ENCODE assay signal across 30 cellular contexts in the genomic region with DNA sequence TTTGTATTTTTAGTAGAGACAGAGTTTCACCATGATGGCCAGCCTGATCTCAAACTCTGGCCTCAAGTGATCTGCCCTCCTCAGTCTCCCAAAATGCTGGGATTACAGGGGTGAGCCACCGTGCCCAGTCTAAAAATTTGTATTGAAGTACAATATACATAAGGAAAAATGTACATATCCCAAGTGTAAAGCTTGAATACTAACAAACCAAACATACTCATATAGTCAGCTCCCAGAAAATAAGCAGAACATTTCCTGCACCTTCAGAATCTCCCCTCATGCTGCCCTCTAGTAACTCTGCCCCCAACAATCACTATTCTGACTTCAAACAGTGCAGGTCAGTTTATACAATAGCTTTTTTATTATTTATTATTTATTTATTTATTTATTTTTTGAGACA. TPM values are rescaled to one million over a fixed set of nuclear protein-coding genes. Genes with fewer than 3 reads are reported as not detected.
DNase-seq lines count a peak whose midpoint lies in the region; ATAC-seq, FAIRE-seq and TF ChIP-seq lines count a peak whose summit lies in the region.
"Had no signal": no experiment of that assay in that cellular context is flagged by ENCODE, and none has a peak within 500 bp of the region (broad histone marks: within the 10 kb centered on the region; RNA-seq: fewer than 3 reads in every experiment).

No MANE protein-coding gene starts in this region.

- H3K4me3 Mint-ChIP-seq in activated CD8-positive, alpha-beta T cell treated with anti-CD3 and anti-CD28 coated beads for 36 hours = peak overlapping the region; percentile 16
- no peak overlapping the region for H3K4me3 Mint-ChIP-seq in activated CD8-positive, alpha-beta T cell treated with anti-CD3 and anti-CD28 coated beads, Interleukin-2, amount 10 ng/mL, durations not matched to agents 7 days and 5 days
- peak overlapping the region; percentile 17 for H3K4me3 Mint-ChIP-seq in stimulated activated naive CD8-positive, alpha-beta T cell treated with anti-CD3 and anti-CD28 coated beads, Interleukin-15, Interleukin-2, amounts not matched to agents 100 ng/mL and 50 ng/mL, for 24 hours
- H3K4me3 Mint-ChIP-seq in stimulated activated naive CD8-positive, alpha-beta T cell treated with anti-CD3 and anti-CD28 coated beads, Interleukin-15, amount 100 ng/mL, for 72 hours = peak overlapping the region in 1 of 2 donors; percentile 9
- peak overlapping the region; percentile 27 for H3K4me3 Mint-ChIP-seq in neural crest cell

- TF ChIP-seq CTCF in activated CD8-positive, alpha-beta T cell treated with anti-CD3 and anti-CD28 coated beads for 36 hours (IDR thresholded peaks at IDR 0.05) = no peak
- TF ChIP-seq CTCF in neural crest cell (conservative IDR thresholded peaks at IDR 0.05) (no peak), HepG2 (CRISPR knock-in tag; IDR thresholded peaks at IDR 0.05) (no peak)

- H3K27ac Mint-ChIP-seq in activated CD8-positive, alpha-beta T cell treated with anti-CD3 and anti-CD28 coated beads for 36 hours = no peak overlapping the region
- no peak overlapping the region for H3K27ac Mint-ChIP-seq in activated CD8-positive, alpha-beta T cell treated with anti-CD3 and anti-CD28 coated beads, Interleukin-2, amount 10 ng/mL, durations not matched to agents 7 days and 5 days
- no peak overlapping the region for H3K27ac Mint-ChIP-seq in stimulated activated naive CD8-positive, alpha-beta T cell treated with anti-CD3 and anti-CD28 coated beads, Interleukin-15, Interleukin-2, amounts not matched to agents 100 ng/mL and 50 ng/mL, for 24 hours
- H3K27ac Mint-ChIP-seq in stimulated activated naive CD8-positive, alpha-beta T cell treated with anti-CD3 and anti-CD28 coated beads, Interleukin-15, amount 100 ng/mL, for 72 hours = no peak overlapping the region
- no peak overlapping the region for H3K27ac Mint-ChIP-seq in neural crest cell (ENCODE audit: unreplicated experiment)
- H3K27ac Mint-ChIP-seq: activated naive CD8-positive, alpha-beta T cell treated with anti-CD3 and anti-CD28 coated beads, Interleukin-2, amount 10 ng/mL, durations not matched to agents 7 days and 5 days had no signal

- peaks cover 23% of the 10 kb centered on the region for H3K36me3 Mint-ChIP-seq in activated CD8-positive, alpha-beta T cell treated with anti-CD3 and anti-CD28 coated beads for 36 hours (ENCODE audit: low read depth)
- peaks cover 16% of the 10 kb centered on the region for H3K36me3 Mint-ChIP-seq in activated CD8-positive, alpha-beta T cell treated with anti-CD3 and anti-CD28 coated beads, Interleukin-2, amount 10 ng/mL, durations not matched to agents 7 days and 5 days (ENCODE audit: low read depth)
- peaks cover 24% of the 10 kb centered on the region for H3K36me3 Mint-ChIP-seq in stimulated activated naive CD8-positive, alpha-beta T cell treated with anti-CD3 and anti-CD28 coated beads, Interleukin-15, Interleukin-2, amounts not matched to agents 100 ng/mL and 50 ng/mL, for 24 hours (ENCODE audit: low read depth)
- H3K36me3 Mint-ChIP-seq in neural crest cell (ENCODE audit: low read depth) = peaks cover 8% of the 10 kb centered on the region

- H3K4me3 ChIP-seq in HepG2 (replicated peaks in 1 of 3; ENCODE audit: insufficient read depth in 1 of 3, low read depth in 2 of 3, low read length in 3 of 3) = no peak overlapping the region

- CTCF ChIA-PET in activated CD8-positive, alpha-beta T cell treated with anti-CD3 and anti-CD28 coated beads for 36 hours (lab: Charles Lee) = interaction anchor here (1.3 to 5.5 kb wide), 4 partner anchors 8 to 72 kb away, joined by 3 to 65 read pairs (median 14); partner anchors contain the start of gene AQP7
- CTCF ChIA-PET in activated CD8-positive, alpha-beta T cell treated with anti-CD3 and anti-CD28 coated beads, Interleukin-2, amount 10 ng/mL, durations not matched to agents 7 days and 5 days (lab: Charles Lee) = interaction anchor here (0.6 to 5.8 kb wide), 6 partner anchors 8 to 101 kb away, joined by 3 to 48 read pairs (median 17); partner anchors contain the start of gene AQP3
- CTCF ChIA-PET in HepG2 (lab: Yijun Ruan, JAX; ENCODE audit: low intra/inter-chr PET ratio, low total read pairs) = no interaction called here

- H3K27ac ChIP-seq in HepG2 (ENCODE audit: extremely low read length, insufficient read depth, low read length) = no peak overlapping the region
- H3K27ac ChIP-seq: cardiac muscle cell, colonic mucosa, epithelial cell of prostate, prostate gland had no signal

- H3K9ac ChIP-seq in HepG2 (ENCODE audit: insufficient read depth, low read depth, low read length) = no peak overlapping the region

- POLR2A ChIA-PET in activated CD8-positive, alpha-beta T cell treated with anti-CD3 and anti-CD28 coated beads for 36 hours (lab: Charles Lee) = interaction anchor here (5.2 kb wide), 1 partner anchor 14 kb away, joined by 52 read pairs; no protein-coding TSS in a partner anchor
- POLR2A ChIA-PET in activated CD8-positive, alpha-beta T cell treated with anti-CD3 and anti-CD28 coated beads, Interleukin-2, amount 10 ng/mL, durations not matched to agents 7 days and 5 days (lab: Charles Lee) = interaction anchor here (2.7 kb wide), 1 partner anchor 60 kb away, joined by 13 read pairs; no protein-coding TSS in a partner anchor
- POLR2A ChIA-PET in HepG2 (lab: Yijun Ruan, JAX) = no interaction called here

- no peak for ATAC-seq in activated CD8-positive, alpha-beta T cell treated with anti-CD3 and anti-CD28 coated beads for 36 hours
- no peak for ATAC-seq in activated CD8-positive, alpha-beta T cell treated with anti-CD3 and anti-CD28 coated beads, Interleukin-2, amount 10 ng/mL, durations not matched to agents 7 days and 5 days
- no peak for ATAC-seq in stimulated activated naive CD8-positive, alpha-beta T cell treated with anti-CD3 and anti-CD28 coated beads, Interleukin-15, amount 100 ng/mL, for 72 hours
- ATAC-seq in esophagus mucosa (no peak), HepG2 (no peak)
- ATAC-seq: left colon had no signal

- DNase-seq in activated CD8-positive, alpha-beta T cell treated with anti-CD3 and anti-CD28 coated beads for 36 hours = no peak
- no peak for DNase-seq in activated CD8-positive, alpha-beta T cell treated with anti-CD3 and anti-CD28 coated beads, Interleukin-2, amount 10 ng/mL, durations not matched to agents 7 days and 5 days
- no peak for DNase-seq in stimulated activated naive CD8-positive, alpha-beta T cell treated with anti-CD3 and anti-CD28 coated beads, Interleukin-15, amount 100 ng/mL, for 72 hours
- DNase-seq in neural crest cell (ENCODE audit: low read depth, low spot score) (no peak), AG20443 (ENCODE audit: low spot score) (no peak), HepG2 (ENCODE audit: low spot score) (no peak)
- DNase-seq: 8988T; activated CD4-positive, alpha-beta T cell treated with anti-CD3 and anti-CD28 coated beads for 4 hours; activated naive CD8-positive, alpha-beta T cell treated with anti-CD3 and anti-CD28 coated beads, Interleukin-2, amount 10 ng/mL, durations not matched to agents 7 days and 5 days; colonic mucosa; effector memory CD4-positive, alpha-beta T cell; left colon; NCI-H1048; NCI-H1694; NCI-H446; NCI-H82; SIG-M5; stimulated activated CD4-positive, alpha-beta T cell treated with anti-CD3 and anti-CD28 coated beads, Interleukin-4, amount 100 ng/mL, for 24 hours; T1000; trophoblast cell had no signal

- H3K9me3 ChIP-seq in HepG2 (ENCODE audit: low read length) = no peaks in the 10 kb centered on the region
- H3K9me3 ChIP-seq: colonic mucosa, prostate gland, sigmoid colon had no signal

- H3K4me1 Mint-ChIP-seq in activated CD8-positive, alpha-beta T cell treated with anti-CD3 and anti-CD28 coated beads for 36 hours (ENCODE audit: low read depth) = peaks cover 21% of the 10 kb centered on the region
- peaks cover 28% of the 10 kb centered on the region for H3K4me1 Mint-ChIP-seq in activated CD8-positive, alpha-beta T cell treated with anti-CD3 and anti-CD28 coated beads, Interleukin-2, amount 10 ng/mL, durations not matched to agents 7 days and 5 days (ENCODE audit: low read depth)
- H3K4me1 Mint-ChIP-seq in stimulated activated naive CD8-positive, alpha-beta T cell treated with anti-CD3 and anti-CD28 coated beads, Interleukin-15, Interleukin-2, amounts not matched to agents 100 ng/mL and 50 ng/mL, for 24 hours (ENCODE audit: low read depth) = peaks cover 24% of the 10 kb centered on the region
- peaks cover 24% of the 10 kb centered on the region for H3K4me1 Mint-ChIP-seq in stimulated activated naive CD8-positive, alpha-beta T cell treated with anti-CD3 and anti-CD28 coated beads, Interleukin-15, amount 100 ng/mL, for 72 hours
- peaks cover 28% of the 10 kb centered on the region for H3K4me1 Mint-ChIP-seq in neural crest cell

- no peak for TF ChIP-seq EP300 in HepG2 (IDR thresholded peaks at IDR 0.05; ENCODE audit: low read depth in 2 of 2, low read length in 2 of 2)
- TF ChIP-seq EP300 in HepG2 (CRISPR knock-in tag; IDR thresholded peaks at IDR 0.05; ENCODE audit: borderline replicate concordance) = no peak

- in situ Hi-C loops in HepG2 (cut with HindIII; ENCODE audit: extremely low pct_ligation_motif_present, low pct_unique_long_range_greater_than_20kb) = no loop called here

- H3K9me3 Mint-ChIP-seq in activated CD8-positive, alpha-beta T cell treated with anti-CD3 and anti-CD28 coated beads for 36 hours = no peaks in the 10 kb centered on the region
- no peaks in the 10 kb centered on the region for H3K9me3 Mint-ChIP-seq in activated CD8-positive, alpha-beta T cell treated with anti-CD3 and anti-CD28 coated beads, Interleukin-2, amount 10 ng/mL, durations not matched to agents 7 days and 5 days (ENCODE audit: insufficient read depth)
- H3K9me3 Mint-ChIP-seq in stimulated activated naive CD8-positive, alpha-beta T cell treated with anti-CD3 and anti-CD28 coated beads, Interleukin-15, Interleukin-2, amounts not matched to agents 100 ng/mL and 50 ng/mL, for 24 hours = no peaks in the 10 kb centered on the region
- no peaks in the 10 kb centered on the region for H3K9me3 Mint-ChIP-seq in stimulated activated naive CD8-positive, alpha-beta T cell treated with anti-CD3 and anti-CD28 coated beads, Interleukin-15, amount 100 ng/mL, for 72 hours
- no peaks in the 10 kb centered on the region for H3K9me3 Mint-ChIP-seq in neural crest cell
- H3K9me3 Mint-ChIP-seq: activated naive CD8-positive, alpha-beta T cell treated with anti-CD3 and anti-CD28 coated beads, Interleukin-2, amount 10 ng/mL, durations not matched to agents 7 days and 5 days had no signal

- H3K79me2 ChIP-seq in HepG2 (ENCODE audit: insufficient read depth, low read length) = peaks cover 18% of the 10 kb centered on the region

- no peak for TF ChIP-seq RAD21 in HepG2 (CRISPR knock-in tag; IDR thresholded peaks at IDR 0.05)

- no peak overlapping the region for H3K4me2 ChIP-seq in HepG2 (ENCODE audit: low read depth, low read length)

- H3K4me1 ChIP-seq in HepG2 (ENCODE audit: insufficient read depth, low read length) = peaks cover 17% of the 10 kb centered on the region
- H3K4me1 ChIP-seq: colonic mucosa had no signal

- H2AFZ ChIP-seq in HepG2 (ENCODE audit: low read length) = no peak overlapping the region

- no peaks in the 10 kb centered on the region; a peak in 1 of 5 replicates for H3K27me3 ChIP-seq in HepG2 (ENCODE audit: control insufficient read depth in 1 of 2, insufficient read depth in 2 of 2, low read length in 2 of 2)
- H3K27me3 ChIP-seq: cardiac muscle cell, colonic mucosa, sigmoid colon had no signal

- WGBS in HepG2 (ENCODE audit: low lambda C conversion rate) = 93% methylated on average over 1 of the region's 1 CpG

- no peak for FAIRE-seq in HepG2 (lab: Jason Lieb, UNC)
- FAIRE-seq: D721Med, RCC 7860 had no signal

- BruUV-seq in HepG2 (replicated peaks; lab: Mats Ljungman, UMichigan) = no TSS peak

- intact Hi-C loops in activated CD8-positive, alpha-beta T cell treated with anti-CD3 and anti-CD28 coated beads for 36 hours (cut with micrococcal nuclease) = no loop called here
- intact Hi-C loops in HepG2 (cut with micrococcal nuclease; ENCODE audit: unreplicated experiment) = no loop called here

- H3K27me3 Mint-ChIP-seq in activated CD8-positive, alpha-beta T cell treated with anti-CD3 and anti-CD28 coated beads for 36 hours = no peaks in the 10 kb centered on the region
- H3K27me3 Mint-ChIP-seq in activated CD8-positive, alpha-beta T cell treated with anti-CD3 and anti-CD28 coated beads, Interleukin-2, amount 10 ng/mL, durations not matched to agents 7 days and 5 days (ENCODE audit: low read depth) = no peaks in the 10 kb centered on the region
- no peaks in the 10 kb centered on the region for H3K27me3 Mint-ChIP-seq in stimulated activated naive CD8-positive, alpha-beta T cell treated with anti-CD3 and anti-CD28 coated beads, Interleukin-15, Interleukin-2, amounts not matched to agents 100 ng/mL and 50 ng/mL, for 24 hours
- H3K27me3 Mint-ChIP-seq in stimulated activated naive CD8-positive, alpha-beta T cell treated with anti-CD3 and anti-CD28 coated beads, Interleukin-15, amount 100 ng/mL, for 72 hours = no peaks in the 10 kb centered on the region
- no peaks in the 10 kb centered on the region for H3K27me3 Mint-ChIP-seq in neural crest cell (ENCODE audit: low read depth)
- H3K27me3 Mint-ChIP-seq: activated naive CD8-positive, alpha-beta T cell treated with anti-CD3 and anti-CD28 coated beads, Interleukin-2, amount 10 ng/mL, durations not matched to agents 7 days and 5 days had no signal

- no peak for TF ChIP-seq POLR2A in HepG2 (IDR thresholded peaks at IDR 0.05; ENCODE audit: insufficient read depth in 1 of 2, low read depth in 2 of 2, low read length in 2 of 2)

- H4K20me1 ChIP-seq in HepG2 (ENCODE audit: insufficient read depth, low read length) = no peaks in the 10 kb centered on the region

- H3K36me3 ChIP-seq in HepG2 (replicated peaks in 1 of 2; ENCODE audit: control insufficient read depth in 1 of 2, insufficient read depth in 2 of 2, low read length in 2 of 2) = peaks cover 4 to 11% of the 10 kb centered on the region in 2 experiments; a peak in 3 of 5 replicates

RNA-seq across cellular contexts. Expression of gene NOL6, which starts 1.6 kb away (rescaled TPM):
- 10 to 100 TPM; 45.5 to 45.9 TPM for total RNA-seq in activated CD8-positive, alpha-beta T cell treated with anti-CD3 and anti-CD28 coated beads for 36 hours
- total RNA-seq in activated CD8-positive, alpha-beta T cell treated with anti-CD3 and anti-CD28 coated beads, Interleukin-2, amount 10 ng/mL, durations not matched to agents 7 days and 5 days = 10 to 100 TPM; 37.1 to 38.8 TPM
- total RNA-seq in neural crest cell (42.9 and 43.1 TPM in 2 replicates), esophagus mucosa (37.9 TPM), HepG2 (2016; rRNA removed; fragmentation: Illumina TruSeq; extraction: Trizol) (28.6 and 30.2 TPM in 2 replicates)
- 2.8 and 3.9 TPM in 2 replicates for total RNA-seq in HepG2 (2016; cell fraction: cytosol; rRNA removed; fragmentation: Illumina TruSeq; extraction: Trizol; ENCODE audit: low read depth)
- 22.1 and 31.4 TPM in 2 replicates for total RNA-seq in HepG2 (2016; cell fraction: insoluble cytoplasmic fraction; rRNA removed; fragmentation: Illumina TruSeq; extraction: Trizol)
- total RNA-seq in HepG2 (2016; cell fraction: membrane; rRNA removed; fragmentation: Illumina TruSeq; extraction: Trizol) = 9.8 and 10.2 TPM in 2 replicates
- total RNA-seq in HepG2 (2016; cell fraction: nucleus; rRNA removed; fragmentation: Illumina TruSeq; extraction: Trizol) = 23.4 and 29.5 TPM in 2 replicates
- 17.0 and 23.0 TPM in 2 replicates for polyA plus RNA-seq in HepG2 (2011; rRNA removed)
- polyA plus RNA-seq in HepG2 (2011; cell fraction: cytosol; rRNA removed) = 9.7 and 9.8 TPM in 2 replicates
- polyA plus RNA-seq in HepG2 (2011; cell fraction: nucleus; rRNA removed) = 48.7 and 50.3 TPM in 2 replicates
- 14.2 and 17.1 TPM in 2 replicates for polyA plus RNA-seq in HepG2 (2012)
- 2.5 and 2.9 TPM in 2 replicates for polyA plus RNA-seq in HepG2 (2016; cell fraction: cytosol; fragmentation: Illumina TruSeq; extraction: Trizol; ENCODE audit: low read depth)
- 22.0 and 27.2 TPM in 2 replicates for polyA plus RNA-seq in HepG2 (2016; cell fraction: insoluble cytoplasmic fraction; fragmentation: Illumina TruSeq; extraction: Trizol; ENCODE audit: low read depth)
- 5.3 and 7.6 TPM in 2 replicates for polyA plus RNA-seq in HepG2 (2016; cell fraction: membrane; fragmentation: Illumina TruSeq; extraction: Trizol; ENCODE audit: low read depth)
- polyA plus RNA-seq in HepG2 (2016; cell fraction: nucleus; fragmentation: Illumina TruSeq; extraction: Trizol; ENCODE audit: insufficient read depth, low read depth) = 49.3 and 51.6 TPM in 2 replicates
- polyA minus RNA-seq in HepG2 (2011; rRNA and poly(A)+ RNA removed; ENCODE audit: low replicate concordance) = 38.5 and 95.8 TPM in 2 replicates
- 10.8 and 11.3 TPM in 2 replicates for polyA minus RNA-seq in HepG2 (2011; cell fraction: cytosol; rRNA and poly(A)+ RNA removed)
- polyA minus RNA-seq in HepG2 (2011; cell fraction: nucleus; rRNA and poly(A)+ RNA removed) = 26.0 and 29.8 TPM in 2 replicates

RNA-seq across cellular contexts. Expression of gene AQP3, which starts 28.0 kb away (rescaled TPM):
- 1 to 10 TPM; 1.2 to 2.6 TPM for total RNA-seq in activated CD8-positive, alpha-beta T cell treated with anti-CD3 and anti-CD28 coated beads for 36 hours
- total RNA-seq in activated CD8-positive, alpha-beta T cell treated with anti-CD3 and anti-CD28 coated beads, Interleukin-2, amount 10 ng/mL, durations not matched to agents 7 days and 5 days = 10 to 100 TPM; 29.9 to 31.4 TPM
- 1.1 TPM in 2 replicates for total RNA-seq in neural crest cell
- 1,467 TPM for total RNA-seq in esophagus mucosa
- total RNA-seq in HepG2 (2016; rRNA removed; fragmentation: Illumina TruSeq; extraction: Trizol) = 0.87 and 1.4 TPM in 2 replicates
- 0.30 and 0.62 TPM in 2 replicates for total RNA-seq in HepG2 (2016; cell fraction: cytosol; rRNA removed; fragmentation: Illumina TruSeq; extraction: Trizol; ENCODE audit: low read depth)
- total RNA-seq in HepG2 (2016; cell fraction: insoluble cytoplasmic fraction; rRNA removed; fragmentation: Illumina TruSeq; extraction: Trizol) = 0.73 and 1.5 TPM in 2 replicates
- 0.65 and 0.99 TPM in 2 replicates for total RNA-seq in HepG2 (2016; cell fraction: membrane; rRNA removed; fragmentation: Illumina TruSeq; extraction: Trizol)
- total RNA-seq in HepG2 (2016; cell fraction: nucleus; rRNA removed; fragmentation: Illumina TruSeq; extraction: Trizol) = 1.2 and 1.3 TPM in 2 replicates
- polyA plus RNA-seq in HepG2 (2011; rRNA removed) = 5.5 and 12.2 TPM in 2 replicates
- polyA plus RNA-seq in HepG2 (2011; cell fraction: cytosol; rRNA removed) = 7.3 and 9.8 TPM in 2 replicates
- polyA plus RNA-seq in HepG2 (2011; cell fraction: nucleus; rRNA removed) = 8.4 and 11.9 TPM in 2 replicates
- polyA plus RNA-seq in HepG2 (2012) = 14.8 and 18.2 TPM in 2 replicates
- 0.33 and 0.46 TPM in 2 replicates for polyA plus RNA-seq in HepG2 (2016; cell fraction: cytosol; fragmentation: Illumina TruSeq; extraction: Trizol; ENCODE audit: low read depth)
- polyA plus RNA-seq in HepG2 (2016; cell fraction: insoluble cytoplasmic fraction; fragmentation: Illumina TruSeq; extraction: Trizol; ENCODE audit: low read depth) = 0.59 and 0.63 TPM in 2 replicates
- polyA plus RNA-seq in HepG2 (2016; cell fraction: membrane; fragmentation: Illumina TruSeq; extraction: Trizol; ENCODE audit: low read depth) = 0.94 and 1.2 TPM in 2 replicates
- polyA plus RNA-seq in HepG2 (2016; cell fraction: nucleus; fragmentation: Illumina TruSeq; extraction: Trizol; ENCODE audit: insufficient read depth, low read depth) = 1.4 and 2.5 TPM in 2 replicates
- polyA minus RNA-seq in HepG2 (2011; rRNA and poly(A)+ RNA removed; ENCODE audit: low replicate concordance) = 6.2 and 648 TPM in 2 replicates
- polyA minus RNA-seq in HepG2 (2011; cell fraction: cytosol; rRNA and poly(A)+ RNA removed) = 4.7 and 6.3 TPM in 2 replicates
- polyA minus RNA-seq in HepG2 (2011; cell fraction: nucleus; rRNA and poly(A)+ RNA removed) = 2.0 and 2.7 TPM in 2 replicates

RNA-seq across cellular contexts. Expression of gene ANKRD18B, which starts 48.7 kb away (rescaled TPM):
- total RNA-seq in activated CD8-positive, alpha-beta T cell treated with anti-CD3 and anti-CD28 coated beads for 36 hours = under 1 TPM in 1 of 2 experiments, not detected in 1; 0.56 TPM
- not detected for total RNA-seq in activated CD8-positive, alpha-beta T cell treated with anti-CD3 and anti-CD28 coated beads, Interleukin-2, amount 10 ng/mL, durations not matched to agents 7 days and 5 days
- 24.5 and 25.0 TPM in 2 replicates for total RNA-seq in neural crest cell
- 10.0 TPM for total RNA-seq in esophagus mucosa
- 1.2 and 1.4 TPM in 2 replicates for total RNA-seq in HepG2 (2016; rRNA removed; fragmentation: Illumina TruSeq; extraction: Trizol)
- not detected in 2 replicates for total RNA-seq in HepG2 (2016; cell fraction: cytosol; rRNA removed; fragmentation: Illumina TruSeq; extraction: Trizol; ENCODE audit: low read depth)
- 0.36 and 0.61 TPM in 2 replicates for total RNA-seq in HepG2 (2016; cell fraction: insoluble cytoplasmic fraction; rRNA removed; fragmentation: Illumina TruSeq; extraction: Trizol)
- 0.34 TPM in 1 of 2 replicates, not detected in the other for total RNA-seq in HepG2 (2016; cell fraction: membrane; rRNA removed; fragmentation: Illumina TruSeq; extraction: Trizol)
- 1.5 and 1.6 TPM in 2 replicates for total RNA-seq in HepG2 (2016; cell fraction: nucleus; rRNA removed; fragmentation: Illumina TruSeq; extraction: Trizol)
- polyA plus RNA-seq in HepG2 (2011; rRNA removed) = 0.57 and 0.65 TPM in 2 replicates
- polyA plus RNA-seq in HepG2 (2011; cell fraction: cytosol; rRNA removed) = 0.30 TPM in 1 of 2 replicates, not detected in the other
- 1.0 and 1.3 TPM in 2 replicates for polyA plus RNA-seq in HepG2 (2011; cell fraction: nucleus; rRNA removed)
- 0.57 TPM in 1 of 2 replicates, not detected in the other for polyA plus RNA-seq in HepG2 (2012)
- not detected in 2 replicates for polyA plus RNA-seq in HepG2 (2016; cell fraction: cytosol; fragmentation: Illumina TruSeq; extraction: Trizol; ENCODE audit: low read depth)
- polyA plus RNA-seq in HepG2 (2016; cell fraction: insoluble cytoplasmic fraction; fragmentation: Illumina TruSeq; extraction: Trizol; ENCODE audit: low read depth) = 0.45 and 0.58 TPM in 2 replicates
- polyA plus RNA-seq in HepG2 (2016; cell fraction: membrane; fragmentation: Illumina TruSeq; extraction: Trizol; ENCODE audit: low read depth) = not detected in 2 replicates
- polyA plus RNA-seq in HepG2 (2016; cell fraction: nucleus; fragmentation: Illumina TruSeq; extraction: Trizol; ENCODE audit: insufficient read depth, low read depth) = 0.96 and 1.1 TPM in 2 replicates
- 13.4 TPM in 1 of 2 replicates, not detected in the other for polyA minus RNA-seq in HepG2 (2011; rRNA and poly(A)+ RNA removed; ENCODE audit: low replicate concordance)
- polyA minus RNA-seq in HepG2 (2011; cell fraction: cytosol; rRNA and poly(A)+ RNA removed) = not detected in 2 replicates
- 2.6 and 5.5 TPM in 2 replicates for polyA minus RNA-seq in HepG2 (2011; cell fraction: nucleus; rRNA and poly(A)+ RNA removed)
- total RNA-seq: activated naive CD8-positive, alpha-beta T cell treated with anti-CD3 and anti-CD28 coated beads, Interleukin-2, amount 10 ng/mL, durations not matched to agents 7 days and 5 days; aorta; subcutaneous adipose tissue had no signal
- polyA plus RNA-seq: aorta had no signal

Comparison
In these comparisons a context has a peak if more than half of its experiments do, and no peak if none do; other contexts are left out.
1. RNA of gene AQP3, which starts 28.0 kb away (total RNA-seq): 1,467 TPM in esophagus mucosa (single experiment); 29.9 to 31.4 TPM in activated CD8-positive, alpha-beta T cell treated with anti-CD3 and anti-CD28 coated beads, Interleukin-2, amount 10 ng/mL, durations not matched to agents 7 days and 5 days, 1.2 to 2.6 TPM in activated CD8-positive, alpha-beta T cell treated with anti-CD3 and anti-CD28 coated beads for 36 hours, 0.30 to 1.5 TPM in HepG2 and 1.1 TPM in neural crest cell; every median in the first group is over 10 times any median in the second.